In the genomic region with DNA sequence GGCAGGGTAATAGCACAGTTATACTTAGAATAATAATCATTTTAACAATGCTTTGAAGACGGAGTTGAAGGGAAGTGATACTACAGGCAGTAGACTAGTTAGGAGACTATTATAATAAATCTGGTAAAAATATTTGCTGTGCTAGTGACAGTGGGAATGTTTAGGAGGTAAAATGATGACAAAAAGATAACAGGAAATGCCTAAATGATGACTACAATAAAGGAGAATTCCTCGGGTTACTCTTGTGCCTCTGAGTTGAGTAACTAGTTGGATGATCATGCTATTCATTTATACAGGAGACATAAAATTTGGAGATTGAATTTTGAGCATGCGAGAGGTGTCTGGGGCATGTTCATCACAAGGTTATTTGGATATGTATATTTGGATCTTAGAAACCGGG, we compare ENCODE assay signal across 1 cellular context.
TF ChIP-seq lines count a peak whose summit lies in the region.

No MANE protein-coding gene starts in this region.

TF ChIP-seq in IMR-90, 13 proteins besides CTCF, POLR2A, EP300 and RAD21:
- TF ChIP-seq, protein P1, sequence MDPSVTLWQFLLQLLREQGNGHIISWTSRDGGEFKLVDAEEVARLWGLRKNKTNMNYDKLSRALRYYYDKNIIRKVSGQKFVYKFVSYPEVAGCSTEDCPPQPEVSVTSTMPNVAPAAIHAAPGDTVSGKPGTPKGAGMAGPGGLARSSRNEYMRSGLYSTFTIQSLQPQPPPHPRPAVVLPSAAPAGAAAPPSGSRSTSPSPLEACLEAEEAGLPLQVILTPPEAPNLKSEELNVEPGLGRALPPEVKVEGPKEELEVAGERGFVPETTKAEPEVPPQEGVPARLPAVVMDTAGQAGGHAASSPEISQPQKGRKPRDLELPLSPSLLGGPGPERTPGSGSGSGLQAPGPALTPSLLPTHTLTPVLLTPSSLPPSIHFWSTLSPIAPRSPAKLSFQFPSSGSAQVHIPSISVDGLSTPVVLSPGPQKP (IDR thresholded peaks at IDR 0.05; ENCODE audit: borderline replicate concordance, low read depth, low read length): no peak
- TF ChIP-seq CEBPB (IDR thresholded peaks at IDR 0.05; ENCODE audit: low read depth, low read length): peak; percentile 59; the same call in 1 of the 2 replicates
TF ChIP-seq in IMR-90: peak in this region for 1.
